In the genomic region with DNA sequence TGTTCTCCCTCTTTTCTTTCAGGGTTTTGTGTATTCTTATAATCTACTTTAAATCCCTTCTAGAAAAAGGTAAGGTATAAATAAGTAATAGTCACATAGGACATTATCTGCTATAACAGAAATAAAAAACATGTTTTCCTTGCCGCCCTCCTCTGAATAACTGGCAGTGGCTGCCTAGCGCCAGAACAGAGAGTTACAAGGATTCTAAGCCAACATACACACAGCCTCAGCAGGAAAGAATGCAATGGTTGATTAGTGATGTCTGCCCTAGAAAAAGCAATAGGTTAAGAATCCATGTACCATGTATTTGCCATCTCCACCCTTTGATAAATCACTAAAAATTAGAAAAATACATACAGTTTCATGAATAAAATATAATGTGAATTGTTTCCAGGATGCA, we compare ENCODE assay signal across 21 cellular contexts. TPM values are rescaled to one million over a fixed set of nuclear protein-coding genes. Genes with fewer than 3 reads are reported as not detected.
DNase-seq lines count a peak whose midpoint lies in the region; TF ChIP-seq lines count a peak whose summit lies in the region.
"Had no signal": no experiment of that assay in that cellular context is flagged by ENCODE, and none has a peak within 500 bp of the region (broad histone marks: within the 10 kb centered on the region; RNA-seq: fewer than 3 reads in every experiment).

No MANE protein-coding gene starts in this region.

- H2AFZ ChIP-seq in Karpas-422 (ENCODE audit: low read length), result no peak overlapping the region

- DNase-seq in AG08396 (ENCODE audit: low spot score), result peak; percentile 54
- DNase-seq in Karpas-422, result peak; percentile 14
- DNase-seq in chondrocyte (ENCODE audit: low spot score), result no peak
- DNase-seq in kidney glomerular epithelial cell (lab: John Stamatoyannopoulos, UW), result peak; percentile 47
- DNase-seq in endothelial cell (ENCODE audit: low spot score), result no peak
- no peak for DNase-seq in iPS-NIHi11 (ENCODE audit: low spot score)
- no peak for DNase-seq in DMS114 treated with DMSO at 0.1 percent for 48 hours (lab: John Stamatoyannopoulos, UW; ENCODE audit: unreplicated experiment)
- DNase-seq in NCI-H2029 treated with DMSO at 0.1 percent for 48 hours (lab: John Stamatoyannopoulos, UW), result no peak
- DNase-seq: CD4-positive, alpha-beta memory T cell; DMS79; effector memory CD8-positive, alpha-beta T cell; NCI-H1694; NCI-H2227 treated with DMSO at 0.1 percent for 48 hours; nephron progenitor cell; spleen had no signal

- peaks cover 18% of the 10 kb centered on the region; the same call in 1 of the 2 replicates for H4K20me1 ChIP-seq in Karpas-422 (ENCODE audit: insufficient read depth, low read depth, low read length)

- H3K27ac ChIP-seq in Karpas-422 (ENCODE audit: low read length), result no peak overlapping the region
- H3K27ac ChIP-seq: HL-60, spleen, vagina had no signal

- no peak overlapping the region for H3K9ac ChIP-seq in Karpas-422 (ENCODE audit: low read length)

- no peaks in the 10 kb centered on the region for H3K27me3 Mint-ChIP-seq in chondrocyte (ENCODE audit: low read depth)
- peaks cover 6% of the 10 kb centered on the region for H3K27me3 Mint-ChIP-seq in endothelial cell (ENCODE audit: unreplicated experiment)
- H3K27me3 Mint-ChIP-seq: activated naive CD8-positive, alpha-beta T cell; CD4-positive, alpha-beta memory T cell; central memory CD8-positive, alpha-beta T cell; effector memory CD8-positive, alpha-beta T cell; progenitor cell of endocrine pancreas had no signal

- H3K4me3 ChIP-seq in Karpas-422 (ENCODE audit: low read length), result no peak overlapping the region
- H3K4me3 ChIP-seq: spleen, vagina had no signal

- peaks cover 98% of the 10 kb centered on the region for H3K79me2 ChIP-seq in Karpas-422 (ENCODE audit: low read length)

- no peaks in the 10 kb centered on the region for H3K9me3 ChIP-seq in Karpas-422 (ENCODE audit: low read length)
- H3K9me3 ChIP-seq: spleen, vagina had no signal

- TF ChIP-seq CTCF in chondrocyte (IDR thresholded peaks at IDR 0.05), result peak; percentile 12
- TF ChIP-seq CTCF in endothelial cell (IDR thresholded peaks at IDR 0.05; ENCODE audit: unreplicated experiment), result no peak

- H3K4me2 ChIP-seq in Karpas-422 (ENCODE audit: low read depth, low read length, poor library complexity, severe bottlenecking), result no peak overlapping the region

- peaks cover 13% of the 10 kb centered on the region for H3K4me1 ChIP-seq in Karpas-422 (ENCODE audit: low read length)

- no peaks in the 10 kb centered on the region for H3K27me3 ChIP-seq in Karpas-422 (ENCODE audit: low read length)
- H3K27me3 ChIP-seq: spleen, vagina had no signal

- H3K36me3 Mint-ChIP-seq in chondrocyte (ENCODE audit: low read depth) (peaks cover 3% of the 10 kb centered on the region), endothelial cell (ENCODE audit: low read depth, unreplicated experiment) (peaks cover 4% of the 10 kb centered on the region)

- H3K9me3 Mint-ChIP-seq in chondrocyte (ENCODE audit: low read depth), result no peaks in the 10 kb centered on the region
- no peaks in the 10 kb centered on the region for H3K9me3 Mint-ChIP-seq in endothelial cell (ENCODE audit: unreplicated experiment)
- H3K9me3 Mint-ChIP-seq: activated T-helper 1 cell treated with anti-CD3 and anti-CD28 coated beads, Interleukin-12 subunit alpha, Interleukin-12 subunit beta, Interleukin-2, Interleukin-4 antibody, amounts not matched to agents 30 ng/mL and 10 ng/mL and 1 ng/mL, durations not matched to agents 14 hours and 24 hours and 36 hours; CD4-positive, alpha-beta memory T cell; central memory CD8-positive, alpha-beta T cell; effector memory CD8-positive, alpha-beta T cell; nephron progenitor cell had no signal

- H3K4me3 Mint-ChIP-seq in chondrocyte (ENCODE audit: unreplicated experiment), result peak overlapping the region; percentile 51
- no peak overlapping the region for H3K4me3 Mint-ChIP-seq in endothelial cell (ENCODE audit: unreplicated experiment)
- H3K4me3 Mint-ChIP-seq: activated naive CD8-positive, alpha-beta T cell; activated T-helper 1 cell treated with anti-CD3 and anti-CD28 coated beads, Interleukin-12 subunit alpha, Interleukin-12 subunit beta, Interleukin-2, Interleukin-4 antibody, amounts not matched to agents 30 ng/mL and 10 ng/mL and 1 ng/mL, durations not matched to agents 14 hours and 24 hours and 36 hours; CD4-positive, alpha-beta memory T cell; central memory CD8-positive, alpha-beta T cell; effector memory CD8-positive, alpha-beta T cell; nephron progenitor cell had no signal

- peaks cover 13% of the 10 kb centered on the region; the same call in 1 of the 2 replicates for H3K36me3 ChIP-seq in Karpas-422 (ENCODE audit: insufficient read depth, low read length)

- no peaks in the 10 kb centered on the region for H3K9me2 ChIP-seq in Karpas-422 (replicated peaks; ENCODE audit: insufficient read depth, low read length)

- peaks cover 77% of the 10 kb centered on the region for H3K4me1 Mint-ChIP-seq in chondrocyte (ENCODE audit: low read depth)
- H3K4me1 Mint-ChIP-seq in endothelial cell (ENCODE audit: unreplicated experiment), result peaks cover 16% of the 10 kb centered on the region

- H3K27ac Mint-ChIP-seq in chondrocyte (ENCODE audit: unreplicated experiment) (peak overlapping the region; percentile 84), endothelial cell (ENCODE audit: unreplicated experiment) (no peak overlapping the region)
- H3K27ac Mint-ChIP-seq: activated naive CD8-positive, alpha-beta T cell; activated T-helper 1 cell treated with anti-CD3 and anti-CD28 coated beads, Interleukin-12 subunit alpha, Interleukin-12 subunit beta, Interleukin-2, Interleukin-4 antibody, amounts not matched to agents 30 ng/mL and 10 ng/mL and 1 ng/mL, durations not matched to agents 14 hours and 24 hours and 36 hours; CD4-positive, alpha-beta memory T cell; nephron progenitor cell; progenitor cell of endocrine pancreas had no signal

RNA-seq across cellular contexts. Expression of gene MED27, which starts 4.9 kb away (rescaled TPM):
- 14.7 and 19.8 TPM in 2 replicates for total RNA-seq in Karpas-422 (2014; rRNA removed; shearing (Covaris generic); ENCODE audit: low replicate concordance)
- total RNA-seq in chondrocyte (24.4 to 28.2 TPM (median 26.6 TPM) in 3 replicates), endothelial cell (ENCODE audit: unreplicated experiment) (24.0 TPM)

Comparison
In these comparisons a context has a peak if more than half of its experiments do, and no peak if none do; other contexts are left out.
1. DNase-seq: peak in AG08396 (single experiment), Karpas-422 (single experiment) and kidney glomerular epithelial cell (single experiment); none in chondrocyte (single experiment), endothelial cell (single experiment), iPS-NIHi11 (single experiment), DMS114 treated with DMSO at 0.1 percent for 48 hours (single experiment) and NCI-H2029 treated with DMSO at 0.1 percent for 48 hours (single experiment).